Comparison of ENCODE assay signal across 23 cellular contexts in the genomic region with DNA sequence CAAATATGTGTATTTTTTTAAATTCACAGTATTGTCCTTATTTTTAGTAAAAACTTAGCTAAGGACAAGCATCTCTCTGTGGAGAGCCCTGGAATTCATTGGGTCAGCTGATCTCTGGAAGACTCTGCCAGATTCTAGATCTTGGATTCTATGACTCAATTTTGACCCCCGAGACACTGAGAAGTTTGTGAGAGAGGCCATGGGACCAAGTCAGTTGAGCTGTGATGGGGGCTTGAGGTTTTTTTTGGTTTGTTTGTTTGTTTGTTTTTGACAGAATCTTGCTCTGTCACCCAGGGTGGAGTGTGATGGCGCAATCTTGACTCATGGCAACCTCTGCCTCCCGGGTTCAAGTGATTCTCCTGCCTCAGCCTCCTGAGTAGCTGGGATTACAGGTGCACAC. TPM values are rescaled to one million over a fixed set of nuclear protein-coding genes. Genes with fewer than 3 reads are reported as not detected.
A peak's percentile ranks its signal among the peaks of the same experiment; 100 is the strongest.
DNase-seq lines count a peak whose midpoint lies in the region; ATAC-seq and TF ChIP-seq lines count a peak whose summit lies in the region.
"Had no signal": no experiment of that assay in that cellular context is flagged by ENCODE, and none has a peak within 500 bp of the region (broad histone marks: within the 10 kb centered on the region; RNA-seq: fewer than 3 reads in every experiment).

No MANE protein-coding gene starts in this region.

- H3K4me2 ChIP-seq in SK-N-SH, result peak overlapping the region; percentile 17; the same call in 1 of the 2 replicates

- CTCF ChIA-PET in SK-N-SH (lab: Yijun Ruan, JAX), result interaction anchor here (1.0 kb wide), 1 partner anchor 71 kb away, joined by 8 read pairs; no protein-coding TSS in a partner anchor

- H3K9ac ChIP-seq in SK-N-SH, result no peak overlapping the region

- 82% methylated on average over 3 of the region's 3 CpGs for WGBS in SK-N-SH (ENCODE audit: low lambda C conversion rate)
- 78% methylated on average over 3 of the region's 3 CpGs for WGBS in prostate gland

- peaks cover 10% of the 10 kb centered on the region for H3F3A ChIP-seq in SK-N-SH (replicated peaks; ENCODE audit: insufficient read depth)

- POLR2A ChIA-PET in SK-N-SH (lab: Yijun Ruan, JAX), result interaction anchor here (0.9 kb wide), 1 partner anchor 44 kb away, joined by 3 read pairs; the partner anchor contains the start of gene LMOD1

- intact Hi-C loops in prostate gland (cut with DNase I) (no loop called here), upper lobe of right lung (cut with DNase I) (no loop called here)

- H3K4me1 ChIP-seq in SK-N-SH (ENCODE audit: control insufficient read depth in 1 of 2, insufficient read depth in 2 of 2, low read depth in 1 of 2, low read length in 1 of 2), result peaks cover 5 to 36% of the 10 kb centered on the region in 2 experiments; a peak in 3 of 4 replicates
- no peaks in the 10 kb centered on the region for H3K4me1 ChIP-seq in prostate gland (replicated peaks)
- peaks cover 22% of the 10 kb centered on the region for H3K4me1 ChIP-seq in upper lobe of right lung
- H3K4me1 ChIP-seq in BE2C, result peaks cover 12% of the 10 kb centered on the region
- H3K4me1 ChIP-seq: pancreas had no signal

- no peaks in the 10 kb centered on the region for H3K36me3 ChIP-seq in SK-N-SH (replicated peaks in 1 of 2; ENCODE audit: control insufficient read depth in 1 of 2, insufficient read depth in 2 of 2, low read length in 1 of 2)
- H3K36me3 ChIP-seq in prostate gland, result no peaks in the 10 kb centered on the region
- H3K36me3 ChIP-seq in upper lobe of right lung, result no peaks in the 10 kb centered on the region
- H3K36me3 ChIP-seq in BE2C, result no peaks in the 10 kb centered on the region
- H3K36me3 ChIP-seq: pancreas had no signal

- no peak for TF ChIP-seq EP300 in SK-N-SH (IDR thresholded peaks at IDR 0.05; ENCODE audit: borderline replicate concordance in 1 of 2, low read depth in 1 of 2, low read length in 1 of 2)

- H3K27ac ChIP-seq in SK-N-SH (ENCODE audit: low read depth in 2 of 2, low read length in 1 of 2), result peak overlapping the region in 1 of 2 experiments; percentile 71; a peak in 1 of 4 replicates
- H3K27ac ChIP-seq in prostate gland, result peak overlapping the region; percentile 70 to 78
- peak overlapping the region; percentile 47 for H3K27ac ChIP-seq in upper lobe of right lung
- H3K27ac ChIP-seq: 22Rv1, pancreas had no signal

- H3K9me3 ChIP-seq in SK-N-SH, result no peaks in the 10 kb centered on the region
- no peaks in the 10 kb centered on the region for H3K9me3 ChIP-seq in prostate gland
- H3K9me3 ChIP-seq in upper lobe of right lung, result no peaks in the 10 kb centered on the region
- H3K9me3 ChIP-seq in BE2C, result no peaks in the 10 kb centered on the region
- H3K9me3 ChIP-seq: pancreas had no signal

- H3K4me3 ChIP-seq in SK-N-SH (ENCODE audit: low read depth in 2 of 2, low read length in 1 of 2) (no peak overlapping the region), choroid plexus epithelial cell (ENCODE audit: low read depth, low read length) (no peak overlapping the region), prostate gland (no peak overlapping the region), upper lobe of right lung (no peak overlapping the region), BE2C (ENCODE audit: low read depth, low read length) (no peak overlapping the region)
- H3K4me3 ChIP-seq: dorsolateral prefrontal cortex, pancreas had no signal

- H3K9me2 ChIP-seq in SK-N-SH, result no peaks in the 10 kb centered on the region

- H3K79me2 ChIP-seq in SK-N-SH (ENCODE audit: insufficient read depth), result no peaks in the 10 kb centered on the region

- ATAC-seq in SK-N-SH treated with all-trans-retinoic acid at 6 μM for 48 hours (no peak), upper lobe of right lung (no peak), HG02938 (IDR thresholded peaks at IDR 0.05; ENCODE audit: unreplicated experiment) (no peak)
- ATAC-seq: esophagus mucosa; left lobe of liver; pancreas; stimulated activated naive CD8-positive, alpha-beta T cell treated with anti-CD3 and anti-CD28 coated beads, Interleukin-15, amount 100 ng/mL, for 72 hours had no signal

- TF ChIP-seq CTCF in SK-N-SH (IDR thresholded peaks at IDR 0.05) (no peak), choroid plexus epithelial cell (conservative IDR thresholded peaks at IDR 0.05; ENCODE audit: low read depth, low read length) (no peak), prostate gland (IDR thresholded peaks at IDR 0.05) (no peak), upper lobe of right lung (IDR thresholded peaks at IDR 0.05) (no peak), BE2C (IDR thresholded peaks at IDR 0.05; ENCODE audit: low read depth, low read length) (no peak)

- TF ChIP-seq RAD21 in SK-N-SH (IDR thresholded peaks at IDR 0.05; ENCODE audit: low read length), result no peak

- no peaks in the 10 kb centered on the region for H4K20me1 ChIP-seq in SK-N-SH (ENCODE audit: insufficient read depth)

- H2AFZ ChIP-seq in SK-N-SH (ENCODE audit: low read depth), result no peak overlapping the region

- no peak for TF ChIP-seq POLR2A in prostate gland (IDR thresholded peaks at IDR 0.05)

- DNase-seq in SK-N-SH (no peak), choroid plexus epithelial cell (ENCODE audit: low read depth) (peak; percentile 61), prostate gland (ENCODE audit: low spot score) (no peak), upper lobe of right lung (no peak), SHP77 (lab: John Stamatoyannopoulos, UW) (no peak), BE2C (no peak)
- DNase-seq: activated CD4-positive, alpha-beta memory T cell treated with anti-CD3 and anti-CD28 coated beads for 36 hours; amygdala; CD4-positive, alpha-beta memory T cell; dorsolateral prefrontal cortex; GOT3; MM.1S; NCI-H2029; NCI-H524; pancreas; stimulated activated CD4-positive, alpha-beta T cell treated with anti-CD3 and anti-CD28 coated beads, Interleukin-12 subunit alpha, Interleukin-12 subunit beta, amount 100 ng/mL, for 4 hours; stimulated activated naive CD8-positive, alpha-beta T cell treated with anti-CD3 and anti-CD28 coated beads, Interleukin-15, amount 100 ng/mL, for 72 hours had no signal

- no peaks in the 10 kb centered on the region for H3K27me3 ChIP-seq in SK-N-SH (ENCODE audit: insufficient read depth)
- H3K27me3 ChIP-seq in prostate gland (replicated peaks; ENCODE audit: insufficient read depth), result no peaks in the 10 kb centered on the region
- no peaks in the 10 kb centered on the region for H3K27me3 ChIP-seq in upper lobe of right lung
- H3K27me3 ChIP-seq in BE2C, result no peaks in the 10 kb centered on the region
- H3K27me3 ChIP-seq: dorsolateral prefrontal cortex, pancreas had no signal

TF ChIP-seq in SK-N-SH, 30 proteins besides CTCF, POLR2A, EP300 and RAD21 (continues in another document):
- TF ChIP-seq ELF1 (IDR thresholded peaks at IDR 0.05) (no peak), SIN3A (IDR thresholded peaks at IDR 0.05; ENCODE audit: borderline replicate concordance, low read depth, low read length) (no peak), CHD2 (IDR thresholded peaks at IDR 0.05; ENCODE audit: low read length, partially characterized antibody) (no peak), MXI1 (IDR thresholded peaks at IDR 0.05; ENCODE audit: low read depth, low read length) (no peak)
- TF ChIP-seq, protein P1, sequence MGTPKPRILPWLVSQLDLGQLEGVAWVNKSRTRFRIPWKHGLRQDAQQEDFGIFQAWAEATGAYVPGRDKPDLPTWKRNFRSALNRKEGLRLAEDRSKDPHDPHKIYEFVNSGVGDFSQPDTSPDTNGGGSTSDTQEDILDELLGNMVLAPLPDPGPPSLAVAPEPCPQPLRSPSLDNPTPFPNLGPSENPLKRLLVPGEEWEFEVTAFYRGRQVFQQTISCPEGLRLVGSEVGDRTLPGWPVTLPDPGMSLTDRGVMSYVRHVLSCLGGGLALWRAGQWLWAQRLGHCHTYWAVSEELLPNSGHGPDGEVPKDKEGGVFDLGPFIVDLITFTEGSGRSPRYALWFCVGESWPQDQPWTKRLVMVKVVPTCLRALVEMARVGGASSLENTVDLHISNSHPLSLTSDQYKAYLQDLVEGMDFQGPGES (IDR thresholded peaks at IDR 0.05; ENCODE audit: low read depth, low read length), result no peak

TF ChIP-seq in SK-N-SH treated with all-trans-retinoic acid at 6 μM for 48 hours, 23 proteins besides CTCF, POLR2A, EP300 and RAD21:
- TF ChIP-seq ZFP30 (CRISPR knock-in tag; IDR thresholded peaks at IDR 0.05), result no peak

RNA-seq across cellular contexts. Expression of gene SHISA4, which starts 13.5 kb away (rescaled TPM):
- 42.1 and 50.5 TPM in 2 replicates for polyA plus RNA-seq in SK-N-SH (2012; rRNA removed)
- 23.2 and 33.5 TPM in 2 replicates for polyA plus RNA-seq in SK-N-SH (2012; cell fraction: cytosol; rRNA removed)
- 35.0 and 43.6 TPM in 2 replicates for polyA plus RNA-seq in SK-N-SH (2012; cell fraction: nucleus; rRNA removed)
- 10 to 100 TPM; 24.5 to 61.9 TPM for total RNA-seq in prostate gland
- total RNA-seq in upper lobe of right lung, result 8.6 TPM
- 3.2 TPM for polyA plus RNA-seq in BE2C (2012; ENCODE audit: insufficient read depth, insufficient read length, low read depth)

RNA-seq across cellular contexts. Expression of gene LMOD1, which starts 44.1 kb away (rescaled TPM):
- 2.7 and 4.9 TPM in 2 replicates for polyA plus RNA-seq in SK-N-SH (2012; rRNA removed)
- 2.5 and 2.8 TPM in 2 replicates for polyA plus RNA-seq in SK-N-SH (2012; cell fraction: cytosol; rRNA removed)
- polyA plus RNA-seq in SK-N-SH (2012; cell fraction: nucleus; rRNA removed), result 7.2 and 8.2 TPM in 2 replicates
- total RNA-seq in prostate gland, result 100 to 1,000 TPM; 112 to 190 TPM
- total RNA-seq in upper lobe of right lung, result 38.3 TPM
- polyA plus RNA-seq in BE2C (2012; ENCODE audit: insufficient read depth, insufficient read length, low read depth), result 0.40 TPM
- total RNA-seq: activated CD4-positive, alpha-beta memory T cell treated with anti-CD3 and anti-CD28 coated beads for 36 hours; activated T-helper 1 cell treated with anti-CD3 and anti-CD28 coated beads, Interleukin-12 subunit alpha, Interleukin-12 subunit beta, Interleukin-2, Interleukin-4 antibody, amounts not matched to agents 30 ng/mL and 10 ng/mL and 1 ng/mL, durations not matched to agents 14 hours and 24 hours and 36 hours; CD4-positive, alpha-beta memory T cell had no signal
- polyA plus RNA-seq: CD4-positive, alpha-beta memory T cell had no signal

RNA-seq across cellular contexts. Expression of gene TIMM17A, which starts 53.1 kb away (rescaled TPM):
- 33.6 and 51.6 TPM in 2 replicates for polyA plus RNA-seq in SK-N-SH (2012; rRNA removed)
- polyA plus RNA-seq in SK-N-SH (2012; cell fraction: cytosol; rRNA removed), result 59.3 and 72.7 TPM in 2 replicates
- polyA plus RNA-seq in SK-N-SH (2012; cell fraction: nucleus; rRNA removed), result 20.6 and 39.2 TPM in 2 replicates
- total RNA-seq in prostate gland (10 to 100 TPM; 22.0 to 29.3 TPM), upper lobe of right lung (33.9 TPM)
- 172 TPM for polyA plus RNA-seq in BE2C (2012; ENCODE audit: insufficient read depth, insufficient read length, low read depth)
